In genomic region chr22:19634206-19634536, GRCh38 we compare ENCODE assay signal across 14 cellular contexts.
DNase-seq lines count a peak whose midpoint lies in the region; ATAC-seq and TF ChIP-seq lines count a peak whose summit lies in the region.
"Had no signal": no experiment of that assay in that cellular context is flagged by ENCODE, and none has a peak within 500 bp of the region (broad histone marks: within the 10 kb centered on the region; RNA-seq: fewer than 3 reads in every experiment).

No MANE protein-coding gene starts in this region.

- no peaks in the 10 kb centered on the region for H3K27me3 ChIP-seq in SK-N-SH (ENCODE audit: insufficient read depth)

- H3K4me1 ChIP-seq in SK-N-SH (ENCODE audit: control insufficient read depth in 1 of 2, insufficient read depth in 2 of 2, low read depth in 1 of 2, low read length in 1 of 2) = no peaks in the 10 kb centered on the region

- TF ChIP-seq CTCF in SK-N-SH (IDR thresholded peaks at IDR 0.05) (no peak), coronary artery (IDR thresholded peaks at IDR 0.05) (no peak)

- POLR2A ChIA-PET in SK-N-SH (lab: Yijun Ruan, JAX) = no interaction called here

- H3K79me2 ChIP-seq in SK-N-SH (ENCODE audit: insufficient read depth) = no peaks in the 10 kb centered on the region

- no peaks in the 10 kb centered on the region for H3K36me3 ChIP-seq in SK-N-SH (replicated peaks in 1 of 2; ENCODE audit: control insufficient read depth in 1 of 2, insufficient read depth in 2 of 2, low read length in 1 of 2)

- no peaks in the 10 kb centered on the region for H3K36me3 Mint-ChIP-seq in stimulated activated effector memory CD8-positive, alpha-beta T cell treated with anti-CD3 and anti-CD28 coated beads, Interleukin-12 subunit alpha, Interleukin-12 subunit beta, amount 100 ng/mL, for 72 hours
- H3K36me3 Mint-ChIP-seq: CD14-positive monocyte; CD8-positive, alpha-beta T cell had no signal

- no peak overlapping the region for H2AFZ ChIP-seq in SK-N-SH (ENCODE audit: low read depth)

- no peak overlapping the region for H3K4me3 Mint-ChIP-seq in stimulated activated effector memory CD8-positive, alpha-beta T cell treated with anti-CD3 and anti-CD28 coated beads, Interleukin-12 subunit alpha, Interleukin-12 subunit beta, amount 100 ng/mL, for 72 hours
- H3K4me3 Mint-ChIP-seq: CD14-positive monocyte; CD8-positive, alpha-beta T cell had no signal

- WGBS in SK-N-SH (ENCODE audit: low lambda C conversion rate) = 73% methylated on average over 10 of the region's 10 CpGs

- CTCF ChIA-PET in SK-N-SH (lab: Yijun Ruan, JAX) = interaction anchor here (1.0 to 5.6 kb wide), 2 partner anchors 83 to 140 kb away, joined by 3 to 39 read pairs; no protein-coding TSS in a partner anchor

- H4K20me1 ChIP-seq in SK-N-SH (ENCODE audit: insufficient read depth) = no peaks in the 10 kb centered on the region

- peaks cover 6% of the 10 kb centered on the region for H3K4me1 Mint-ChIP-seq in stimulated activated effector memory CD8-positive, alpha-beta T cell treated with anti-CD3 and anti-CD28 coated beads, Interleukin-12 subunit alpha, Interleukin-12 subunit beta, amount 100 ng/mL, for 72 hours

- intact Hi-C loops in sciatic nerve (cut with DNase I) = no loop called here

- no peak overlapping the region for H3K9ac ChIP-seq in SK-N-SH

- no peaks in the 10 kb centered on the region for H3K9me3 ChIP-seq in SK-N-SH

- H3K9me2 ChIP-seq in SK-N-SH = no peaks in the 10 kb centered on the region

- no peak overlapping the region for H3K4me2 ChIP-seq in SK-N-SH

- ATAC-seq in SK-N-SH treated with all-trans-retinoic acid at 6 μM for 48 hours = no peak
- no peak for ATAC-seq in sciatic nerve
- ATAC-seq in GM21528 (IDR thresholded peaks at IDR 0.05; ENCODE audit: low FRiP score, unreplicated experiment) = no peak
- no peak for ATAC-seq in stimulated activated effector memory CD8-positive, alpha-beta T cell treated with anti-CD3 and anti-CD28 coated beads, Interleukin-12 subunit alpha, Interleukin-12 subunit beta, amount 100 ng/mL, for 72 hours
- ATAC-seq: CD8-positive, alpha-beta T cell had no signal

- DNase-seq in SK-N-SH (peak; percentile 9), coronary artery (ENCODE audit: low spot score) (peak; percentile 29), left kidney (ENCODE audit: low read depth, low spot score) (peak; percentile 68), sciatic nerve (ENCODE audit: low spot score) (peak; percentile 13)
- no peak for DNase-seq in activated T-cell treated with anti-CD3 and anti-CD28 coated beads, Interleukin-2, amount 50 U/mL, for 48 hours
- DNase-seq in stimulated activated effector memory CD8-positive, alpha-beta T cell treated with anti-CD3 and anti-CD28 coated beads, Interleukin-12 subunit alpha, Interleukin-12 subunit beta, amount 100 ng/mL, for 72 hours (ENCODE audit: low spot score in 2 of 2) = no peak
- DNase-seq: CD8-positive, alpha-beta T cell; COR-L47; DND-41; GDM1 had no signal

- H3K4me3 ChIP-seq in SK-N-SH (ENCODE audit: low read depth in 2 of 2, low read length in 1 of 2) = no peak overlapping the region
- no peak overlapping the region for H3K4me3 ChIP-seq in coronary artery

- no peak for TF ChIP-seq RAD21 in SK-N-SH (IDR thresholded peaks at IDR 0.05; ENCODE audit: low read length)

- H3K9me3 Mint-ChIP-seq in stimulated activated effector memory CD8-positive, alpha-beta T cell treated with anti-CD3 and anti-CD28 coated beads, Interleukin-12 subunit alpha, Interleukin-12 subunit beta, amount 100 ng/mL, for 72 hours = no peaks in the 10 kb centered on the region
- H3K9me3 Mint-ChIP-seq: CD14-positive monocyte; CD8-positive, alpha-beta T cell had no signal

- H3K27ac ChIP-seq in SK-N-SH (ENCODE audit: low read depth in 2 of 2, low read length in 1 of 2) (no peak overlapping the region), coronary artery (no peak overlapping the region)
- H3K27ac ChIP-seq: 22Rv1 had no signal

- no peaks in the 10 kb centered on the region for H3F3A ChIP-seq in SK-N-SH (replicated peaks; ENCODE audit: insufficient read depth)

- no peak overlapping the region for H3K27ac Mint-ChIP-seq in stimulated activated effector memory CD8-positive, alpha-beta T cell treated with anti-CD3 and anti-CD28 coated beads, Interleukin-12 subunit alpha, Interleukin-12 subunit beta, amount 100 ng/mL, for 72 hours
- H3K27ac Mint-ChIP-seq: CD8-positive, alpha-beta T cell had no signal

- TF ChIP-seq EP300 in SK-N-SH (IDR thresholded peaks at IDR 0.05; ENCODE audit: borderline replicate concordance in 1 of 2, low read depth in 1 of 2, low read length in 1 of 2) = no peak

TF ChIP-seq in SK-N-SH, 30 proteins besides CTCF, POLR2A, EP300 and RAD21:
- TF ChIP-seq TAF1 (IDR thresholded peaks at IDR 0.05; ENCODE audit: borderline replicate concordance, low read depth, low read length) (no peak), RFX5 (IDR thresholded peaks at IDR 0.05; ENCODE audit: low read length) (no peak), RXRA (IDR thresholded peaks at IDR 0.05; ENCODE audit: borderline replicate concordance, low read depth) (no peak), MEF2A (IDR thresholded peaks at IDR 0.05; ENCODE audit: borderline replicate concordance, low read depth) (no peak)

TF ChIP-seq in SK-N-SH treated with all-trans-retinoic acid at 6 μM for 48 hours, 23 proteins besides CTCF, POLR2A, EP300 and RAD21 (continues in another document):
- no peak for TF ChIP-seq ISL1 (CRISPR knock-in tag; IDR thresholded peaks at IDR 0.05)
- no peak for TF ChIP-seq PATZ1 (CRISPR knock-in tag; IDR thresholded peaks at IDR 0.05; ENCODE audit: borderline replicate concordance)
- TF ChIP-seq ZFP30 (CRISPR knock-in tag; IDR thresholded peaks at IDR 0.05) = no peak
- no peak for TF ChIP-seq TSHZ2 (CRISPR knock-in tag; IDR thresholded peaks at IDR 0.05)
- no peak for TF ChIP-seq ZC3H10 (CRISPR knock-in tag; IDR thresholded peaks at IDR 0.05)
- TF ChIP-seq ZFP3 (CRISPR knock-in tag; IDR thresholded peaks at IDR 0.05) = no peak
- TF ChIP-seq ZNF565 (CRISPR knock-in tag; conservative IDR thresholded peaks at IDR 0.05; ENCODE audit: low read depth) = no peak
- TF ChIP-seq RARB (CRISPR knock-in tag; IDR thresholded peaks at IDR 0.05) = no peak
- no peak for TF ChIP-seq CSRNP3 (CRISPR knock-in tag; IDR thresholded peaks at IDR 0.05)

Comparison
In these comparisons a context has a peak if more than half of its experiments do, and no peak if none do; other contexts are left out.
1. DNase-seq: peak in SK-N-SH (single experiment), coronary artery (single experiment), left kidney (single experiment) and sciatic nerve (single experiment); none in activated T-cell treated with anti-CD3 and anti-CD28 coated beads, Interleukin-2, amount 50 U/mL, for 48 hours (0 of 2) and stimulated activated effector memory CD8-positive, alpha-beta T cell treated with anti-CD3 and anti-CD28 coated beads, Interleukin-12 subunit alpha, Interleukin-12 subunit beta, amount 100 ng/mL, for 72 hours (0 of 2).